15 cellular contexts compared by ENCODE assay signal in genomic region chr13:106522898-106523525, GRCh38. TPM values are rescaled to one million over a fixed set of nuclear protein-coding genes. Genes with fewer than 3 reads are reported as not detected.
DNase-seq lines count a peak whose midpoint lies in the region; ATAC-seq and TF ChIP-seq lines count a peak whose summit lies in the region.
"Had no signal": no experiment of that assay in that cellular context is flagged by ENCODE, and none has a peak within 500 bp of the region (broad histone marks: within the 10 kb centered on the region; RNA-seq: fewer than 3 reads in every experiment).

No MANE protein-coding gene starts in this region.

- intact Hi-C loops in colonic mucosa (cut with DNase I) = no loop called here

- DNase-seq in SK-N-SH = no peak
- peak; percentile 41 for DNase-seq in colonic mucosa
- no peak for DNase-seq in mesenchymal stem cell
- DNase-seq in upper lobe of left lung = no peak
- DNase-seq in GM23248 = no peak
- no peak for DNase-seq in kidney glomerular epithelial cell (lab: John Stamatoyannopoulos, UW)
- DNase-seq: activated gamma-delta T cell, GF-D8, Karpas-422, NCI-H187, NCI-H524 treated with DMSO at 0.1 percent for 48 hours, Peyer's patch had no signal

- ATAC-seq in SK-N-SH treated with all-trans-retinoic acid at 6 μM for 48 hours = peak; percentile 19
- no peak for ATAC-seq in upper lobe of left lung (ENCODE audit: low FRiP score in 2 of 2)
- no peak for ATAC-seq in HG03520 (IDR thresholded peaks at IDR 0.05; ENCODE audit: unreplicated experiment)

- WGBS in SK-N-SH (ENCODE audit: low lambda C conversion rate) = 82% methylated on average over 7 of the region's 7 CpGs
- WGBS in mesenchymal stem cell = 80% methylated on average over 7 of the region's 7 CpGs
- WGBS in upper lobe of left lung, 2 donors = 46 to 54% methylated on average over 7 of the region's 7 CpGs
- WGBS in GM23248 (ENCODE audit: low coverage in 1 of 2, low lambda C conversion rate in 2 of 2, missing lambda C conversion rate in 2 of 2), 2 experiments = 87 to 94% methylated on average over 7 of the region's 7 CpGs

- H3K9me3 ChIP-seq in SK-N-SH (no peaks in the 10 kb centered on the region), colonic mucosa (no peaks in the 10 kb centered on the region), mesenchymal stem cell (ENCODE audit: control insufficient read depth, low read length) (no peaks in the 10 kb centered on the region), upper lobe of left lung (no peaks in the 10 kb centered on the region), GM23248 (ENCODE audit: low read depth) (no peaks in the 10 kb centered on the region)
- H3K9me3 ChIP-seq: Peyer's patch had no signal

- no peaks in the 10 kb centered on the region for H3K36me3 ChIP-seq in SK-N-SH (replicated peaks in 1 of 2; ENCODE audit: control insufficient read depth in 1 of 2, insufficient read depth in 2 of 2, low read length in 1 of 2)
- H3K36me3 ChIP-seq in colonic mucosa = no peaks in the 10 kb centered on the region
- peaks cover 0 to 12% of the 10 kb centered on the region in 2 experiments for H3K36me3 ChIP-seq in mesenchymal stem cell (ENCODE audit: control insufficient read depth in 1 of 2, insufficient read depth in 2 of 2, low read depth in 1 of 2, low read length in 2 of 2)
- H3K36me3 ChIP-seq in upper lobe of left lung = no peaks in the 10 kb centered on the region
- H3K36me3 ChIP-seq in GM23248 (ENCODE audit: low read depth) = no peaks in the 10 kb centered on the region

- H3K79me2 ChIP-seq in SK-N-SH (ENCODE audit: insufficient read depth) (no peaks in the 10 kb centered on the region; the same call in 1 of the 2 replicates), GM23248 (ENCODE audit: insufficient read depth) (no peaks in the 10 kb centered on the region)
- H3K79me2 ChIP-seq: parathyroid adenoma had no signal

- no peak overlapping the region for H2AK5ac ChIP-seq in mesenchymal stem cell (ENCODE audit: low read length, severe bottlenecking)

- H3K9me2 ChIP-seq in SK-N-SH = no peaks in the 10 kb centered on the region
- no peaks in the 10 kb centered on the region for H3K9me2 ChIP-seq in GM23248 (ENCODE audit: insufficient read depth)

- peak overlapping the region; percentile 70 for H4K8ac ChIP-seq in mesenchymal stem cell (ENCODE audit: low read length)

- H3F3A ChIP-seq in SK-N-SH (replicated peaks; ENCODE audit: insufficient read depth) (no peaks in the 10 kb centered on the region), GM23248 (ENCODE audit: insufficient read depth) (no peaks in the 10 kb centered on the region)

- CTCF ChIA-PET in SK-N-SH (lab: Yijun Ruan, JAX) = interaction anchor here (1.2 to 1.5 kb wide), 3 partner anchors 9 to 13 kb away, joined by 3 to 4 read pairs (median 3); no protein-coding TSS in a partner anchor

- H4K91ac ChIP-seq in mesenchymal stem cell (ENCODE audit: low read length) = no peak overlapping the region

- no peaks in the 10 kb centered on the region for H4K20me1 ChIP-seq in SK-N-SH (ENCODE audit: insufficient read depth)
- H4K20me1 ChIP-seq in GM23248 (ENCODE audit: insufficient read depth) = no peaks in the 10 kb centered on the region

- no peak overlapping the region for H2BK120ac ChIP-seq in mesenchymal stem cell (ENCODE audit: low read depth, low read length)

- no peak overlapping the region for H3K18ac ChIP-seq in mesenchymal stem cell (ENCODE audit: low read depth in 1 of 2, low read length in 2 of 2)

- TF ChIP-seq CTCF in SK-N-SH (IDR thresholded peaks at IDR 0.05) (no peak), colonic mucosa (IDR thresholded peaks at IDR 0.05) (no peak), upper lobe of left lung (IDR thresholded peaks at IDR 0.05) (no peak)

- H3K27ac ChIP-seq in SK-N-SH (ENCODE audit: low read depth in 2 of 2, low read length in 1 of 2) (peak overlapping the region in 1 of 2 experiments; percentile 74; a peak in 1 of 4 replicates), colonic mucosa (peak overlapping the region; percentile 51), mesenchymal stem cell (ENCODE audit: low read length, poor library complexity, severe bottlenecking) (no peak overlapping the region), upper lobe of left lung (peak overlapping the region in 3 of 4 donors; percentile 5 to 53 (median 20)), GM23248 (no peak overlapping the region)
- H3K27ac ChIP-seq: parathyroid adenoma, Peyer's patch had no signal

- no peak overlapping the region for H3K4ac ChIP-seq in mesenchymal stem cell (ENCODE audit: low read depth in 1 of 2, low read length in 2 of 2)

- no peak overlapping the region for H2BK15ac ChIP-seq in mesenchymal stem cell (ENCODE audit: low read depth, poor library complexity, severe bottlenecking)

- peaks cover 7% of the 10 kb centered on the region for H3K79me1 ChIP-seq in mesenchymal stem cell (replicated peaks; ENCODE audit: low read length, poor library complexity, severe bottlenecking)

- no peak overlapping the region for H3K4me2 ChIP-seq in SK-N-SH
- H3K4me2 ChIP-seq in mesenchymal stem cell (ENCODE audit: low read length, poor library complexity, severe bottlenecking) = no peak overlapping the region
- H3K4me2 ChIP-seq in GM23248 (ENCODE audit: unreplicated experiment) = no peak overlapping the region

- POLR2A ChIA-PET in SK-N-SH (lab: Yijun Ruan, JAX) = interaction anchor here (1.3 kb wide), 1 partner anchor 13 kb away, joined by 3 read pairs; the partner anchor contains the start of gene EFNB2

- TF ChIP-seq POLR2A in upper lobe of left lung (IDR thresholded peaks at IDR 0.05) = no peak

- no peak for TF ChIP-seq EP300 in SK-N-SH (IDR thresholded peaks at IDR 0.05; ENCODE audit: borderline replicate concordance in 1 of 2, low read depth in 1 of 2, low read length in 1 of 2)
- TF ChIP-seq EP300 in upper lobe of left lung (IDR thresholded peaks at IDR 0.05) = no peak

- H2BK12ac ChIP-seq in mesenchymal stem cell (ENCODE audit: low read length in 2 of 2) = peak overlapping the region; percentile 15 to 48

- H3K4me3 ChIP-seq in SK-N-SH (ENCODE audit: low read depth in 2 of 2, low read length in 1 of 2) = no peak overlapping the region
- no peak overlapping the region for H3K4me3 ChIP-seq in colonic mucosa
- no peak overlapping the region for H3K4me3 ChIP-seq in mesenchymal stem cell (ENCODE audit: insufficient read depth in 1 of 2, low read depth in 1 of 2, low read length in 2 of 2)
- H3K4me3 ChIP-seq in upper lobe of left lung = peak overlapping the region in 1 of 4 donors; percentile 7
- H3K4me3 ChIP-seq in GM23248 = no peak overlapping the region
- H3K4me3 ChIP-seq: Peyer's patch had no signal

- H3K14ac ChIP-seq in mesenchymal stem cell (ENCODE audit: low read length in 2 of 2) = no peak overlapping the region

- H2BK5ac ChIP-seq in mesenchymal stem cell (ENCODE audit: low read depth, low read length, poor library complexity, severe bottlenecking) = no peak overlapping the region

- H3K4me1 ChIP-seq in SK-N-SH (ENCODE audit: control insufficient read depth in 1 of 2, insufficient read depth in 2 of 2, low read depth in 1 of 2, low read length in 1 of 2) = peaks cover 0 to 41% of the 10 kb centered on the region in 2 experiments; a peak in 2 of 4 replicates
- H3K4me1 ChIP-seq in colonic mucosa = peaks cover 4% of the 10 kb centered on the region
- H3K4me1 ChIP-seq in mesenchymal stem cell (ENCODE audit: control insufficient read depth, insufficient read depth, low read depth, low read length) = peaks cover 16% of the 10 kb centered on the region
- peaks cover 38 to 63% (median 46%) of the 10 kb centered on the region in 4 donors for H3K4me1 ChIP-seq in upper lobe of left lung
- no peaks in the 10 kb centered on the region for H3K4me1 ChIP-seq in GM23248 (ENCODE audit: insufficient read depth)
- H3K4me1 ChIP-seq: parathyroid adenoma had no signal

- no peaks in the 10 kb centered on the region for H3K27me3 ChIP-seq in SK-N-SH (ENCODE audit: insufficient read depth)
- H3K27me3 ChIP-seq in colonic mucosa = no peaks in the 10 kb centered on the region
- no peaks in the 10 kb centered on the region for H3K27me3 ChIP-seq in mesenchymal stem cell (ENCODE audit: control insufficient read depth in 1 of 2, insufficient read depth in 1 of 2, low read length in 2 of 2)
- no peaks in the 10 kb centered on the region for H3K27me3 ChIP-seq in upper lobe of left lung
- no peaks in the 10 kb centered on the region; the same call in 1 of the 2 replicates for H3K27me3 ChIP-seq in GM23248 (replicated peaks; ENCODE audit: insufficient read depth)
- H3K27me3 ChIP-seq: Peyer's patch had no signal

- in situ Hi-C loops in GM23248 (cut with MboI) = loop anchor here (10.0 kb wide), 1 partner anchor 448 kb away; no protein-coding TSS in a partner anchor

- H3K23ac ChIP-seq in mesenchymal stem cell (ENCODE audit: low read length in 2 of 2) = no peak overlapping the region

- no peak overlapping the region for H2AFZ ChIP-seq in SK-N-SH (ENCODE audit: low read depth)
- no peak overlapping the region for H2AFZ ChIP-seq in mesenchymal stem cell (ENCODE audit: low read depth, low read length)
- H2AFZ ChIP-seq in GM23248 = no peak overlapping the region
- H2AFZ ChIP-seq: parathyroid adenoma had no signal

- no peak for TF ChIP-seq RAD21 in SK-N-SH (IDR thresholded peaks at IDR 0.05; ENCODE audit: low read length)

- no peak overlapping the region for H3K9ac ChIP-seq in SK-N-SH
- peak overlapping the region in 1 of 2 donors; percentile 43 for H3K9ac ChIP-seq in colonic mucosa (ENCODE audit: low read depth in 2 of 2, low read length in 2 of 2)
- H3K9ac ChIP-seq in mesenchymal stem cell (ENCODE audit: low read length) = no peak overlapping the region
- no peak overlapping the region for H3K9ac ChIP-seq in GM23248
- H3K9ac ChIP-seq: parathyroid adenoma had no signal

TF ChIP-seq in SK-N-SH, 30 proteins besides CTCF, POLR2A, EP300 and RAD21 (continues in another document):
- TF ChIP-seq EZH2phosphoT487 (IDR thresholded peaks at IDR 0.05; ENCODE audit: borderline replicate concordance, low read depth) = no peak

RNA-seq across cellular contexts. Expression of gene EFNB2, which starts 12.4 kb away (rescaled TPM):
- polyA plus RNA-seq in SK-N-SH (2012; rRNA removed) (2.8 and 3.0 TPM in 2 replicates), GM23248 (2016; fragmentation: Nextera tagmentation; extraction: Ambion mirVana) (0.05 and 0.06 TPM in 2 replicates)
- polyA plus RNA-seq in SK-N-SH (2012; cell fraction: cytosol; rRNA removed) = 3.7 and 4.4 TPM in 2 replicates
- polyA plus RNA-seq in SK-N-SH (2012; cell fraction: nucleus; rRNA removed) = 2.7 and 3.6 TPM in 2 replicates
- total RNA-seq in colonic mucosa (100 to 1,000 TPM in 1 of 2 donors, 10 to 100 TPM in 1; 41.8 to 104 TPM), upper lobe of left lung (10 to 100 TPM; 23.0 to 45.7 (median 30.9) TPM)
- polyA plus RNA-seq in mesenchymal stem cell (2013, experiment 1 of 2) = 12.2 TPM
- polyA plus RNA-seq in mesenchymal stem cell (2013, experiment 2 of 2) = 12.9 TPM
- total RNA-seq in GM23248 (2014; rRNA removed; shearing (Covaris generic)) = 0.43 TPM in 1 of 2 replicates, not detected in the other

RNA-seq across cellular contexts. Expression of gene ARGLU1, which starts 44.9 kb away (rescaled TPM):
- polyA plus RNA-seq in SK-N-SH (2012; rRNA removed) (101 and 124 TPM in 2 replicates), GM23248 (2016; fragmentation: Nextera tagmentation; extraction: Ambion mirVana) (51.2 and 61.5 TPM in 2 replicates)
- 44.7 and 72.0 TPM in 2 replicates for polyA plus RNA-seq in SK-N-SH (2012; cell fraction: cytosol; rRNA removed)
- polyA plus RNA-seq in SK-N-SH (2012; cell fraction: nucleus; rRNA removed) = 644 and 785 TPM in 2 replicates
- total RNA-seq in colonic mucosa (10 to 100 TPM; 58.7 to 60.0 TPM), upper lobe of left lung (100 to 1,000 TPM in 3 of 6 donors, 10 to 100 TPM in 3; 73.6 to 411 (median 121) TPM)
- 69.3 TPM for polyA plus RNA-seq in mesenchymal stem cell (2013, experiment 1 of 2)
- polyA plus RNA-seq in mesenchymal stem cell (2013, experiment 2 of 2) = 65.2 TPM
- 38.4 and 55.8 TPM in 2 replicates for total RNA-seq in GM23248 (2014; rRNA removed; shearing (Covaris generic))

Comparison
In these comparisons a context has a peak if more than half of its experiments do, and no peak if none do; other contexts are left out.
1. H3K27ac ChIP-seq: peak in colonic mucosa (single experiment) and upper lobe of left lung (3 of 4); none in mesenchymal stem cell (single experiment) and GM23248 (single experiment).
2. RNA of gene EFNB2, which starts 12.4 kb away (total RNA-seq): 41.8 to 104 TPM in colonic mucosa and 23.0 to 45.7 TPM in upper lobe of left lung; 0.43 TPM in GM23248; every median in the first group is over 10 times any median in the second.